25 cellular contexts compared by ENCODE assay signal in genomic region chr14:92695562-92695961, GRCh38. TPM values are rescaled to one million over a fixed set of nuclear protein-coding genes. Genes with fewer than 3 reads are reported as not detected.
"Had no signal": no experiment of that assay in that cellular context is flagged by ENCODE, and none has a peak within 500 bp of the region (broad histone marks: within the 10 kb centered on the region; RNA-seq: fewer than 3 reads in every experiment).

No MANE protein-coding gene starts in this region.

- H3K4me3 ChIP-seq: hepatocyte, left ventricle myocardium inferior, lower lobe of right lung, neural progenitor cell, pancreas, smooth muscle cell, stomach, thoracic aorta, transverse colon had no signal

- H3K36me3 ChIP-seq: left ventricle myocardium inferior, lower lobe of right lung, neural progenitor cell, pancreas, stomach, thoracic aorta, transverse colon had no signal

- H3K4me3 Mint-ChIP-seq: mesothelial cell of epicardium; natural killer cell treated with Interleukin-12 subunit alpha and Interleukin-12 subunit beta and Interleukin-15 and Interleukin-18, amount 100 ng/mL, for 72 hours; neural progenitor cell had no signal

- H3K27me3 Mint-ChIP-seq: memory B cell; natural killer cell treated with Interleukin-12 subunit alpha and Interleukin-12 subunit beta and Interleukin-15 and Interleukin-18, amount 100 ng/mL, for 72 hours had no signal

- H2AFZ ChIP-seq: hepatocyte, neural progenitor cell had no signal

- H3K4me1 ChIP-seq: neural progenitor cell had no signal

- DNase-seq: dermis blood vessel endothelial cell; foreskin melanocyte; head of caudate nucleus; kidney; left cardiac atrium; left ventricle myocardium inferior; lower lobe of right lung; nucleus accumbens; pancreas; right cardiac atrium; stimulated activated CD4-positive, alpha-beta T cell treated with anti-CD3 and anti-CD28 coated beads, Interleukin-4, amount 100 ng/mL, for 1 hour; stimulated activated CD8-positive, alpha-beta memory T cell treated with anti-CD3 and anti-CD28 coated beads, Interleukin-4, amount 100 ng/mL, for 48 hours; stimulated activated naive CD4-positive, alpha-beta T cell; stomach; substantia nigra; transverse colon had no signal

- H3K79me2 ChIP-seq: hepatocyte had no signal

- H3K9me3 Mint-ChIP-seq: memory B cell; mesothelial cell of epicardium; natural killer cell treated with Interleukin-12 subunit alpha and Interleukin-12 subunit beta and Interleukin-15 and Interleukin-18, amount 100 ng/mL, for 72 hours; neural progenitor cell had no signal

- H3K27ac ChIP-seq: hepatocyte, left ventricle myocardium inferior, lower lobe of right lung, neural progenitor cell, pancreas, stomach, thoracic aorta, transverse colon had no signal

- H3K36me3 Mint-ChIP-seq: mesothelial cell of epicardium; natural killer cell treated with Interleukin-12 subunit alpha and Interleukin-12 subunit beta and Interleukin-15 and Interleukin-18, amount 100 ng/mL, for 72 hours; neural progenitor cell had no signal

- H3K9me3 ChIP-seq: left ventricle myocardium inferior, lower lobe of right lung, pancreas, stomach, thoracic aorta, transverse colon had no signal

- H3K4me1 Mint-ChIP-seq: mesothelial cell of epicardium had no signal

- FAIRE-seq: colon, kidney, pancreas had no signal

- H3K27me3 ChIP-seq: hepatocyte, neural progenitor cell, pancreas, stomach, transverse colon had no signal

- H3K4me2 ChIP-seq: hepatocyte, neural progenitor cell, smooth muscle cell had no signal

- ATAC-seq: left cardiac atrium; lower lobe of right lung; natural killer cell treated with Interleukin-12 subunit alpha and Interleukin-12 subunit beta and Interleukin-15 and Interleukin-18, amount 100 ng/mL, for 72 hours; pancreas; right cardiac atrium had no signal

- H3K9ac ChIP-seq: neural progenitor cell had no signal

- H3K27ac Mint-ChIP-seq: mesothelial cell of epicardium, progenitor cell of endocrine pancreas had no signal

RNA-seq across cellular contexts. Expression of gene LGMN, which starts 52.9 kb away (rescaled TPM):
- total RNA-seq: natural killer cell treated with Interleukin-12 subunit alpha and Interleukin-12 subunit beta and Interleukin-15 and Interleukin-18, amount 100 ng/mL, for 72 hours had no signal
